In the genomic region with DNA sequence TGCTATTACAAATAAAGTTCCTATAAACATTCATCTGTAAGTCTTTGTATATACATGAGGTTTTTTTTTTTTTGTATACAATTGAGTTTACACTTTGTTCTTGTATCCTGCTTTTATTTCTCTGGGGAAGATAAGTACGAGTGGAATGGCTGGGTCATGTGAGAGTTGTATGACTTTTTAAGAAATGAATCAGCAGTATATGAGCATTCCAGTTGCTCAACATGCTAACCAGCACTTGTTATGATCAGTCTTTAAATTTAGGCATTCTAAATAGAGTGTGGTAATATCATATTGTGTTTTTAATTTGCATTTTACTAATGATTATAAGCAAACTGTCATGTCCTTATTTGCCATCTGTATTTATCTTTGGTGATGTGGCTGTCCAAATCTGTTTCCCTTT, we compare ENCODE assay signal across 19 cellular contexts. TPM values are rescaled to one million over a fixed set of nuclear protein-coding genes. Genes with fewer than 3 reads are reported as not detected.
DNase-seq lines count a peak whose midpoint lies in the region; FAIRE-seq and TF ChIP-seq lines count a peak whose summit lies in the region.
"Had no signal": no experiment of that assay in that cellular context is flagged by ENCODE, and none has a peak within 500 bp of the region (broad histone marks: within the 10 kb centered on the region; RNA-seq: fewer than 3 reads in every experiment).

No MANE protein-coding gene starts in this region.

- POLR2A ChIA-PET in AG04449 (lab: Yijun Ruan, JAX): no interaction called here

- WGBS in mammary epithelial cell (ENCODE audit: low coverage, missing lambda C conversion rate): 0% methylated on average over 1 of the region's 1 CpG
- 38% methylated on average over 1 of the region's 1 CpG for WGBS in smooth muscle cell (ENCODE audit: low lambda C conversion rate)

- H3K4me2 ChIP-seq in mammary epithelial cell (ENCODE audit: insufficient read depth, low read depth, low read length) (no peak overlapping the region), smooth muscle cell (no peak overlapping the region)

- no peak overlapping the region for H2AFZ ChIP-seq in mammary epithelial cell (ENCODE audit: low read depth, low read length)
- no peak overlapping the region for H2AFZ ChIP-seq in smooth muscle cell (ENCODE audit: low read depth)

- CTCF ChIA-PET in AG04449 (lab: Yijun Ruan, JAX) (no interaction called here), mammary epithelial cell (lab: Charles Lee; ENCODE audit: low non-redundant PET) (no interaction called here)

- DNase-seq in AG04449 (ENCODE audit: low read depth, low spot score) (peak; percentile 17), NCI-H226 (peak; percentile 61), mammary epithelial cell (peak; percentile 55), foreskin fibroblast (peak; percentile 65 to 77), frontal cortex (ENCODE audit: low spot score in 2 of 2) (no peak), smooth muscle cell (lab: John Stamatoyannopoulos, UW; ENCODE audit: unreplicated experiment) (no peak), NCI-H345 (lab: John Stamatoyannopoulos, UW) (no peak), COR-L47 (lab: John Stamatoyannopoulos, UW) (no peak)
- DNase-seq: activated CD4-positive, alpha-beta memory T cell treated with anti-CD3 and anti-CD28 coated beads for 36 hours; activated naive CD4-positive, alpha-beta T cell treated with Interleukin-2 at 50 U/mL for 16 hours; activated T-cell treated with anti-CD3 and anti-CD28 coated beads for 4 hours; aorta; DMS79 treated with DMSO at 0.1 percent for 48 hours; MV-4-11; NCI-H187 treated with DMSO at 0.1 percent for 48 hours; NCI-H446; SHP77; WERI-Rb-1 had no signal

- H3K4me1 ChIP-seq in mammary epithelial cell (ENCODE audit: insufficient read depth, low read length) (peaks cover 16% of the 10 kb centered on the region), smooth muscle cell (ENCODE audit: low read depth) (no peaks in the 10 kb centered on the region)

- peaks cover 8% of the 10 kb centered on the region for H3F3A ChIP-seq in smooth muscle cell (ENCODE audit: low read depth)

- H3K4me3 ChIP-seq in AG04449 (ENCODE audit: low read depth, low read length): no peak overlapping the region
- H3K4me3 ChIP-seq in mammary epithelial cell (replicated peaks in 1 of 3; ENCODE audit: insufficient read depth in 1 of 3, low read depth in 2 of 3, low read length in 3 of 3): no peak overlapping the region
- no peak overlapping the region for H3K4me3 ChIP-seq in foreskin fibroblast (ENCODE audit: low read depth in 1 of 2, low read length in 2 of 2)
- H3K4me3 ChIP-seq in smooth muscle cell: no peak overlapping the region

- H3K9me3 ChIP-seq in mammary epithelial cell (replicated peaks; ENCODE audit: insufficient read depth, low read length) (no peaks in the 10 kb centered on the region), smooth muscle cell (replicated peaks; ENCODE audit: low read depth) (no peaks in the 10 kb centered on the region)

- no peaks in the 10 kb centered on the region for H4K20me1 ChIP-seq in mammary epithelial cell (ENCODE audit: insufficient read depth, low read length)
- H4K20me1 ChIP-seq in smooth muscle cell (ENCODE audit: low read depth): no peaks in the 10 kb centered on the region

- no peaks in the 10 kb centered on the region for H3K27me3 ChIP-seq in mammary epithelial cell (ENCODE audit: insufficient read depth, low read length)
- no peaks in the 10 kb centered on the region for H3K27me3 ChIP-seq in smooth muscle cell (ENCODE audit: low read depth)

- H3K79me2 ChIP-seq in mammary epithelial cell (ENCODE audit: insufficient read depth, low read length): no peaks in the 10 kb centered on the region
- H3K79me2 ChIP-seq in smooth muscle cell (ENCODE audit: low read depth): no peaks in the 10 kb centered on the region

- in situ Hi-C loops in mammary epithelial cell (cut with MboI; ENCODE audit: low sequenced_read_pairs in 2 of 2): no loop called here

- FAIRE-seq in frontal cortex (lab: Jason Lieb, UNC): no peak
- FAIRE-seq: GM18507 had no signal

- no TSS peak for BruUV-seq in mammary epithelial cell (replicated peaks; lab: Mats Ljungman, UMichigan)

- TF ChIP-seq CTCF in AG04449 (IDR thresholded peaks at IDR 0.05; ENCODE audit: insufficient read depth, low read length, missing control alignments) (no peak), mammary epithelial cell (conservative IDR thresholded peaks at IDR 0.05 in 1 of 2, IDR thresholded peaks at IDR 0.05 in 1 of 2; ENCODE audit: extremely low read depth in 1 of 2, insufficient read depth in 1 of 2, low read depth in 1 of 2, low read length in 2 of 2) (no peak), foreskin fibroblast (IDR thresholded peaks at IDR 0.05; ENCODE audit: low read depth, low read length) (no peak), smooth muscle cell (IDR thresholded peaks at IDR 0.05; ENCODE audit: borderline replicate concordance, insufficient read depth, poor library complexity, severe bottlenecking) (no peak)

- H3K9ac ChIP-seq in mammary epithelial cell (ENCODE audit: insufficient read depth, low read length) (no peak overlapping the region), smooth muscle cell (ENCODE audit: low read depth) (no peak overlapping the region)

- H3K36me3 ChIP-seq in mammary epithelial cell (ENCODE audit: insufficient read depth, low read length) (no peaks in the 10 kb centered on the region), smooth muscle cell (ENCODE audit: low read depth) (no peaks in the 10 kb centered on the region)
- H3K36me3 ChIP-seq: WERI-Rb-1 had no signal

- intact Hi-C loops in mammary epithelial cell (cut with micrococcal nuclease): no loop called here

- H3K27ac ChIP-seq in mammary epithelial cell (ENCODE audit: insufficient read depth, low read depth, low read length) (no peak overlapping the region), smooth muscle cell (ENCODE audit: low read depth) (no peak overlapping the region)
- H3K27ac ChIP-seq: WERI-Rb-1 had no signal

- dilution Hi-C loops in mammary epithelial cell (cut with HindIII; ENCODE audit: low sequenced_read_pairs): no loop called here

RNA-seq across cellular contexts. Expression of a gene that starts 44.7 kb away (rescaled TPM):
- total RNA-seq in mammary epithelial cell (100 to 1,000 TPM in 1 of 2 donors, 10 to 100 TPM in 1; 96.1 to 241 TPM), frontal cortex (21.2 TPM), smooth muscle cell (51.6 and 59.6 TPM in 2 replicates)
- polyA plus RNA-seq in mammary epithelial cell (48.8 TPM), smooth muscle cell (30.4 and 54.8 TPM in 2 replicates)
- polyA minus RNA-seq in mammary epithelial cell: 39.9 TPM

RNA-seq across cellular contexts. Expression of a gene that starts 45.0 kb away (rescaled TPM):
- 10 to 100 TPM in 1 of 2 donors, 1 to 10 TPM in 1; 2.3 to 10.3 TPM for total RNA-seq in mammary epithelial cell
- polyA plus RNA-seq in mammary epithelial cell: 3.3 TPM
- polyA minus RNA-seq in mammary epithelial cell: 0.67 TPM
- 0.41 TPM for total RNA-seq in frontal cortex
- 2.7 and 6.1 TPM in 2 replicates for total RNA-seq in smooth muscle cell
- 3.5 and 6.3 TPM in 2 replicates for polyA plus RNA-seq in smooth muscle cell

Comparison
In these comparisons a context has a peak if more than half of its experiments do, and no peak if none do; other contexts are left out.
1. DNase-seq: peak in AG04449 (single experiment), NCI-H226 (single experiment), mammary epithelial cell (single experiment) and foreskin fibroblast (2 of 2); none in frontal cortex (0 of 2), smooth muscle cell (single experiment), NCI-H345 (single experiment) and COR-L47 (single experiment).